ENCODE assay signal across 1 cellular context in the genomic region with DNA sequence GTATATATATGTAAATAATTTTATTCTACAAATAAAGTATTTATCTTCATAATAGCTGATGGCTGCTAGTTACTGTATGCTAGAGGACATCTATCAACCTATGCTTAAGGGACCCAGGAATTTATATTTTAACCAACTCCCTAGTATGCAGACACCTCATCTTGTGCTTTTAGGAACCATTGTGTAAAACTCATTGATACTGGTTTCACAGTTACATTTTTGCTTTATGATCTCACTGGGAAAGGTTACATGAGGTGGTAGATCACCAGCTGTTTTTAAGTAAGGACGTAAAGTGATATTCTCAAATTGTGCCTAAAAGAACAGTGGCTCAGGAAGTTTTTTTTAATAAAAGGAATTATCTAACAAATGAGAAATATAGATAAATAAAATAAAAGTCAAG.
TF ChIP-seq lines count a peak whose summit lies in the region.

No MANE protein-coding gene starts in this region.

TF ChIP-seq in HepG2, 621 proteins besides CTCF, POLR2A, EP300 and RAD21:
- TF ChIP-seq RFXANK (CRISPR knock-in tag; IDR thresholded peaks at IDR 0.05) (no peak), MTA3 (CRISPR knock-in tag; IDR thresholded peaks at IDR 0.05) (no peak), CBFB (CRISPR knock-in tag; IDR thresholded peaks at IDR 0.05) (no peak), TGIF2 (CRISPR knock-in tag; IDR thresholded peaks at IDR 0.05) (no peak), ZC3H4 (CRISPR knock-in tag; IDR thresholded peaks at IDR 0.05; ENCODE audit: borderline replicate concordance) (no peak), TBX2 (CRISPR knock-in tag; IDR thresholded peaks at IDR 0.05; ENCODE audit: borderline replicate concordance) (no peak)
- TF ChIP-seq, protein P1, sequence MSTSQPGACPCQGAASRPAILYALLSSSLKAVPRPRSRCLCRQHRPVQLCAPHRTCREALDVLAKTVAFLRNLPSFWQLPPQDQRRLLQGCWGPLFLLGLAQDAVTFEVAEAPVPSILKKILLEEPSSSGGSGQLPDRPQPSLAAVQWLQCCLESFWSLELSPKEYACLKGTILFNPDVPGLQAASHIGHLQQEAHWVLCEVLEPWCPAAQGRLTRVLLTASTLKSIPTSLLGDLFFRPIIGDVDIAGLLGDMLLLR (CRISPR knock-in tag; IDR thresholded peaks at IDR 0.05), result no peak
TF ChIP-seq in HepG2: peak in this region for 0.
